ENCODE assay signal across 15 cellular contexts in genomic region chr18:69982417-69982816, GRCh38. TPM values are rescaled to one million over a fixed set of nuclear protein-coding genes. Genes with fewer than 3 reads are reported as not detected.
DNase-seq lines count a peak whose midpoint lies in the region; ATAC-seq and TF ChIP-seq lines count a peak whose summit lies in the region.
"Had no signal": no experiment of that assay in that cellular context is flagged by ENCODE, and none has a peak within 500 bp of the region (broad histone marks: within the 10 kb centered on the region; RNA-seq: fewer than 3 reads in every experiment).

No MANE protein-coding gene starts in this region.

- no peaks in the 10 kb centered on the region for H4K20me1 ChIP-seq in H9 (ENCODE audit: control insufficient read depth, insufficient read depth, insufficient read length)
- no peaks in the 10 kb centered on the region for H4K20me1 ChIP-seq in neural progenitor cell (ENCODE audit: low read depth)

- H3K14ac ChIP-seq in H9 (ENCODE audit: insufficient read depth, low read length) = no peak overlapping the region

- TF ChIP-seq POLR2A in tibial nerve (IDR thresholded peaks at IDR 0.05) = no peak

- H3K23me2 ChIP-seq in H9 (ENCODE audit: insufficient read length, low read depth, low read length, poor library complexity, severe bottlenecking) = no peaks in the 10 kb centered on the region

- H3K79me1 ChIP-seq in H9 (ENCODE audit: insufficient read depth, low read depth, low read length, poor library complexity, severe bottlenecking) = no peaks in the 10 kb centered on the region

- in situ Hi-C loops in GM13977 (cut with MboI; ENCODE audit: low pct_unique_long_range_greater_than_20kb, low sequenced_read_pairs, unreplicated experiment) = no loop called here

- H3K27me3 ChIP-seq in H9 (ENCODE audit: insufficient read depth, low read length) (no peaks in the 10 kb centered on the region), neural progenitor cell (no peaks in the 10 kb centered on the region), tibial nerve (no peaks in the 10 kb centered on the region)

- no peak overlapping the region for H3K4me3 ChIP-seq in neural progenitor cell
- no peak overlapping the region for H3K4me3 ChIP-seq in tibial nerve
- H3K4me3 ChIP-seq: GM23248 had no signal

- H3K9me3 Mint-ChIP-seq in activated T-cell treated with anti-CD3 and anti-CD28 coated beads, Interleukin-2, amount 50 U/mL, for 72 hours = peaks cover 5 to 7% of the 10 kb centered on the region in 2 donors
- H3K9me3 Mint-ChIP-seq in H9 (peaks cover under 1 to 1% of the 10 kb centered on the region in 2 experiments; a peak in 4 of 5 replicates), neural progenitor cell (peaks cover 9% of the 10 kb centered on the region)
- peaks cover 9% of the 10 kb centered on the region for H3K9me3 Mint-ChIP-seq in activated T-helper 1 cell treated with anti-CD3 and anti-CD28 coated beads, Interleukin-12 subunit alpha, Interleukin-12 subunit beta, Interleukin-2, Interleukin-4 antibody, amounts not matched to agents 30 ng/mL and 10 ng/mL and 1 ng/mL, durations not matched to agents 14 hours and 24 hours and 36 hours

- H3K79me2 ChIP-seq in H9 (ENCODE audit: insufficient read depth, low read length) = no peaks in the 10 kb centered on the region
- H3K79me2 ChIP-seq in neural progenitor cell (ENCODE audit: low read depth) = no peaks in the 10 kb centered on the region

- no peak overlapping the region for H3K23ac ChIP-seq in H9 (ENCODE audit: insufficient read length, low read depth, low read length)

- H2BK15ac ChIP-seq in H9 (ENCODE audit: low read depth, low read length) = no peak overlapping the region; the same call in 1 of the 2 replicates

- no peak overlapping the region for H2BK5ac ChIP-seq in H9 (ENCODE audit: insufficient read length, low read length)

- WGBS in H9 (ENCODE audit: extremely low coverage, insufficient read length, low lambda C conversion rate) = no CpG with 5 or more reads among the region's 4 CpGs
- WGBS in tibial nerve, 2 donors = 78 to 95% methylated on average over 4 of the region's 4 CpGs

- no peak for TF ChIP-seq CTCF in H9 (conservative IDR thresholded peaks at IDR 0.05)
- no peak for TF ChIP-seq CTCF in neural progenitor cell (IDR thresholded peaks at IDR 0.05)
- no peak for TF ChIP-seq CTCF in GM13977 (IDR thresholded peaks at IDR 0.05; ENCODE audit: extremely low read depth, insufficient read depth, missing control alignments)
- TF ChIP-seq CTCF in tibial nerve (IDR thresholded peaks at IDR 0.05) = no peak

- peaks cover 51% of the 10 kb centered on the region for H3K4me1 Mint-ChIP-seq in activated T-cell treated with anti-CD3 and anti-CD28 coated beads, Interleukin-2, amount 50 U/mL, for 72 hours (ENCODE audit: low read depth)
- H3K4me1 Mint-ChIP-seq in H9 (peaks cover 27 to 29% of the 10 kb centered on the region in 2 experiments), neural progenitor cell (peaks cover 7% of the 10 kb centered on the region)
- peaks cover 50% of the 10 kb centered on the region for H3K4me1 Mint-ChIP-seq in activated T-helper 1 cell treated with anti-CD3 and anti-CD28 coated beads, Interleukin-12 subunit alpha, Interleukin-12 subunit beta, Interleukin-2, Interleukin-4 antibody, amounts not matched to agents 30 ng/mL and 10 ng/mL and 1 ng/mL, durations not matched to agents 14 hours and 24 hours and 36 hours (ENCODE audit: low read depth)

- no peak overlapping the region for H2BK120ac ChIP-seq in H9 (ENCODE audit: low read depth, low read length, poor library complexity, severe bottlenecking)

- H3K18ac ChIP-seq in H9 (ENCODE audit: insufficient read length, low read depth, low read length) = no peak overlapping the region

- no peak overlapping the region for H3K56ac ChIP-seq in H9 (ENCODE audit: insufficient read length, low read depth, low read length)

- peak overlapping the region; percentile 59 for H3K27ac Mint-ChIP-seq in activated T-cell treated with anti-CD3 and anti-CD28 coated beads, Interleukin-2, amount 50 U/mL, for 72 hours
- H3K27ac Mint-ChIP-seq in H9 = peak overlapping the region; percentile 85 to 97 (median 91)
- H3K27ac Mint-ChIP-seq in activated T-helper 1 cell treated with anti-CD3 and anti-CD28 coated beads, Interleukin-12 subunit alpha, Interleukin-12 subunit beta, Interleukin-2, Interleukin-4 antibody, amounts not matched to agents 30 ng/mL and 10 ng/mL and 1 ng/mL, durations not matched to agents 14 hours and 24 hours and 36 hours = peak overlapping the region; percentile 6
- no peak overlapping the region for H3K27ac Mint-ChIP-seq in neural progenitor cell
- H3K27ac Mint-ChIP-seq: HFFc6 had no signal

- H2AK5ac ChIP-seq in H9 (ENCODE audit: insufficient read length, low read length) = no peak overlapping the region

- TF ChIP-seq EP300 in tibial nerve (IDR thresholded peaks at IDR 0.05) = no peak

- peak overlapping the region in 1 of 2 donors; percentile 77 for H3K4me3 Mint-ChIP-seq in activated T-cell treated with anti-CD3 and anti-CD28 coated beads, Interleukin-2, amount 50 U/mL, for 72 hours
- H3K4me3 Mint-ChIP-seq in H9 = no peak overlapping the region
- H3K4me3 Mint-ChIP-seq in activated T-helper 1 cell treated with anti-CD3 and anti-CD28 coated beads, Interleukin-12 subunit alpha, Interleukin-12 subunit beta, Interleukin-2, Interleukin-4 antibody, amounts not matched to agents 30 ng/mL and 10 ng/mL and 1 ng/mL, durations not matched to agents 14 hours and 24 hours and 36 hours = no peak overlapping the region
- no peak overlapping the region for H3K4me3 Mint-ChIP-seq in neural progenitor cell
- H3K4me3 Mint-ChIP-seq: HFFc6 had no signal

- H3F3A ChIP-seq in neural progenitor cell (ENCODE audit: low read depth) = no peaks in the 10 kb centered on the region

- H3K4me1 ChIP-seq in H9 (ENCODE audit: insufficient read depth, low read length) (no peaks in the 10 kb centered on the region; the same call in none of the 2 replicates), neural progenitor cell (peaks cover 10% of the 10 kb centered on the region), tibial nerve (no peaks in the 10 kb centered on the region)

- no peak for ATAC-seq in activated T-cell treated with anti-CD3 and anti-CD28 coated beads, Interleukin-2, amount 50 U/mL, for 72 hours (replicated peaks in 1 of 2)

- H3K4me2 ChIP-seq in H9 (ENCODE audit: insufficient read depth, insufficient read length, low read length) = peak overlapping the region; percentile 21
- H3K4me2 ChIP-seq in neural progenitor cell = no peak overlapping the region

- intact Hi-C loops in activated T-helper 1 cell treated with anti-CD3 and anti-CD28 coated beads, Interleukin-12 subunit alpha, Interleukin-12 subunit beta, Interleukin-2, Interleukin-4 antibody, amounts not matched to agents 30 ng/mL and 10 ng/mL and 1 ng/mL, durations not matched to agents 14 hours and 24 hours and 36 hours (cut with micrococcal nuclease) = no loop called here

- no peak overlapping the region for H4K91ac ChIP-seq in H9 (ENCODE audit: insufficient read length, low read depth, low read length)

- H3K4ac ChIP-seq in H9 (ENCODE audit: low read depth, low read length) = no peak overlapping the region

- H4K8ac ChIP-seq in H9 (replicated peaks; ENCODE audit: insufficient read length, low read depth, low read length) = no peak overlapping the region

- H3K27ac ChIP-seq in H9 (ENCODE audit: insufficient read length, low read depth, low read length) = no peak overlapping the region
- H3K27ac ChIP-seq in neural progenitor cell = no peak overlapping the region
- H3K27ac ChIP-seq in tibial nerve = no peak overlapping the region
- H3K27ac ChIP-seq: GM23248 had no signal

- no peaks in the 10 kb centered on the region for H3K9me3 ChIP-seq in H9 (ENCODE audit: control insufficient read depth, low read depth, low read length)
- no peaks in the 10 kb centered on the region for H3K9me3 ChIP-seq in neural progenitor cell (ENCODE audit: low read depth)
- peaks cover 0 to 12% (median under 1%) of the 10 kb centered on the region in 4 donors for H3K9me3 ChIP-seq in tibial nerve

- no peaks in the 10 kb centered on the region for H3K36me3 ChIP-seq in neural progenitor cell
- H3K36me3 ChIP-seq in tibial nerve = peaks cover 0 to 77% (median 0%) of the 10 kb centered on the region in 3 donors

- H3K9ac ChIP-seq in H9 (ENCODE audit: extremely low read depth, insufficient read length, low read length) (no peak overlapping the region), neural progenitor cell (no peak overlapping the region)
- H3K9ac ChIP-seq: GM23248 had no signal

- H3K27me3 Mint-ChIP-seq in activated T-cell treated with anti-CD3 and anti-CD28 coated beads, Interleukin-2, amount 50 U/mL, for 72 hours (ENCODE audit: low read depth) = no peaks in the 10 kb centered on the region
- H3K27me3 Mint-ChIP-seq in H9 (ENCODE audit: low read depth) (no peaks in the 10 kb centered on the region), neural progenitor cell (ENCODE audit: insufficient read depth, low read depth) (no peaks in the 10 kb centered on the region)
- H3K27me3 Mint-ChIP-seq in activated T-helper 1 cell treated with anti-CD3 and anti-CD28 coated beads, Interleukin-12 subunit alpha, Interleukin-12 subunit beta, Interleukin-2, Interleukin-4 antibody, amounts not matched to agents 30 ng/mL and 10 ng/mL and 1 ng/mL, durations not matched to agents 14 hours and 24 hours and 36 hours (ENCODE audit: insufficient read depth) = no peaks in the 10 kb centered on the region
- H3K27me3 Mint-ChIP-seq: CD4-positive, CD25-positive, alpha-beta regulatory T cell had no signal

- no peak overlapping the region for H2BK20ac ChIP-seq in H9 (ENCODE audit: low read depth, low read length, poor library complexity, severe bottlenecking)

- no peak overlapping the region for H3T11ph ChIP-seq in H9 (ENCODE audit: low read length)

- no peak overlapping the region for H4K5ac ChIP-seq in H9 (ENCODE audit: insufficient read length, low read depth, low read length)

- H2BK12ac ChIP-seq in H9 (ENCODE audit: insufficient read length, low read depth, low read length) = no peak overlapping the region

- H2AFZ ChIP-seq in H9 (ENCODE audit: low read length) = no peak overlapping the region
- no peak overlapping the region for H2AFZ ChIP-seq in neural progenitor cell (replicated peaks)
- H2AFZ ChIP-seq: GM23248 had no signal

- peaks cover 8 to 18% of the 10 kb centered on the region in 2 donors for H3K36me3 Mint-ChIP-seq in activated T-cell treated with anti-CD3 and anti-CD28 coated beads, Interleukin-2, amount 50 U/mL, for 72 hours (ENCODE audit: insufficient read depth in 2 of 2)
- H3K36me3 Mint-ChIP-seq in H9 (ENCODE audit: insufficient read depth in 1 of 3, low read depth in 3 of 3) (peaks cover 1 to 11% (median 3%) of the 10 kb centered on the region in 3 experiments; a peak in 4 of 7 replicates), neural progenitor cell (peaks cover 14% of the 10 kb centered on the region)
- peaks cover 13% of the 10 kb centered on the region for H3K36me3 Mint-ChIP-seq in activated T-helper 1 cell treated with anti-CD3 and anti-CD28 coated beads, Interleukin-12 subunit alpha, Interleukin-12 subunit beta, Interleukin-2, Interleukin-4 antibody, amounts not matched to agents 30 ng/mL and 10 ng/mL and 1 ng/mL, durations not matched to agents 14 hours and 24 hours and 36 hours (ENCODE audit: low read depth)

- DNase-seq in activated T-cell treated with anti-CD3 and anti-CD28 coated beads, Interleukin-2, amount 50 U/mL, for 72 hours = no peak
- DNase-seq in activated T-cell treated with anti-CD3 and anti-CD28 coated beads, Interleukin-2, amount 50 U/mL, for 1 hour = no peak
- DNase-seq in H9 (no peak), neural progenitor cell (ENCODE audit: low spot score) (peak; percentile 44), GM13977 (ENCODE audit: low spot score) (no peak), tibial nerve (ENCODE audit: low spot score in 2 of 2) (no peak)
- DNase-seq in activated T-helper 1 cell treated with anti-CD3 and anti-CD28 coated beads, Interleukin-12 subunit alpha, Interleukin-12 subunit beta, Interleukin-2, Interleukin-4 antibody, amounts not matched to agents 30 ng/mL and 10 ng/mL and 1 ng/mL, durations not matched to agents 14 hours and 24 hours and 36 hours (ENCODE audit: low spot score) = no peak
- DNase-seq: CD4-positive, CD25-positive, alpha-beta regulatory T cell; DMS79; GM23248; HFFc6; MM.1S; NCI-H1105 treated with DMSO at 0.1 percent for 48 hours; NCI-H187; NCI-H69 had no signal

RNA-seq across cellular contexts. Expression of gene CD226, which starts 34.7 kb away (rescaled TPM):
- 10 to 100 TPM; 73.7 to 81.8 TPM for total RNA-seq in activated T-cell treated with anti-CD3 and anti-CD28 coated beads, Interleukin-2, amount 50 U/mL, for 72 hours
- total RNA-seq in H9 (2021) = 0.04 TPM in 1 of 2 replicates, not detected in the other
- total RNA-seq in activated T-helper 1 cell treated with anti-CD3 and anti-CD28 coated beads, Interleukin-12 subunit alpha, Interleukin-12 subunit beta, Interleukin-2, Interleukin-4 antibody, amounts not matched to agents 30 ng/mL and 10 ng/mL and 1 ng/mL, durations not matched to agents 14 hours and 24 hours and 36 hours = 134 and 141 TPM in 2 replicates
- total RNA-seq in neural progenitor cell (ENCODE audit: low replicate concordance) = 0.06 TPM in 1 of 2 replicates, not detected in the other
- total RNA-seq in tibial nerve = 1 to 10 TPM in 1 of 4 donors, under 1 TPM in 3; 0.39 to 1.1 (median 0.72) TPM

Comparison
In these comparisons a context has a peak if more than half of its experiments do, and no peak if none do; other contexts are left out.
1. RNA of gene CD226, which starts 34.7 kb away (total RNA-seq): 134 to 141 TPM in activated T-helper 1 cell treated with anti-CD3 and anti-CD28 coated beads, Interleukin-12 subunit alpha, Interleukin-12 subunit beta, Interleukin-2, Interleukin-4 antibody, amounts not matched to agents 30 ng/mL and 10 ng/mL and 1 ng/mL, durations not matched to agents 14 hours and 24 hours and 36 hours and 73.7 to 81.8 TPM in activated T-cell treated with anti-CD3 and anti-CD28 coated beads, Interleukin-2, amount 50 U/mL, for 72 hours; 0.39 to 1.1 TPM in tibial nerve, 0.04 TPM in H9 and 0.06 TPM in neural progenitor cell; every median in the first group is over 10 times any median in the second.